1 cellular context compared by ENCODE assay signal in genomic region chr3:47283193-47283537, GRCh38.
TF ChIP-seq lines count a peak whose summit lies in the region.

No MANE protein-coding gene starts in this region.

TF ChIP-seq in HCT116, 20 proteins besides CTCF, POLR2A, EP300 and RAD21 (continued from another document):
- TF ChIP-seq ZBTB33 (IDR thresholded peaks at IDR 0.05; ENCODE audit: extremely low read depth, insufficient replicate concordance, low read length): no peak
- no peak for TF ChIP-seq SIN3A (IDR thresholded peaks at IDR 0.05; ENCODE audit: low read depth)
- no peak for TF ChIP-seq ZNF274 (IDR thresholded peaks at IDR 0.05; ENCODE audit: low read depth, low read length)
- TF ChIP-seq POLR2AphosphoS5 (IDR thresholded peaks at IDR 0.05; ENCODE audit: low read depth, low read length): no peak
- TF ChIP-seq CEBPB (IDR thresholded peaks at IDR 0.05; ENCODE audit: low read depth): no peak
- no peak; the same call in 1 of the 2 replicates for TF ChIP-seq ZFX (IDR thresholded peaks at IDR 0.05)
- no peak for TF ChIP-seq JUND (IDR thresholded peaks at IDR 0.05)
